Comparison of ENCODE assay signal across 8 cellular contexts in the genomic region with DNA sequence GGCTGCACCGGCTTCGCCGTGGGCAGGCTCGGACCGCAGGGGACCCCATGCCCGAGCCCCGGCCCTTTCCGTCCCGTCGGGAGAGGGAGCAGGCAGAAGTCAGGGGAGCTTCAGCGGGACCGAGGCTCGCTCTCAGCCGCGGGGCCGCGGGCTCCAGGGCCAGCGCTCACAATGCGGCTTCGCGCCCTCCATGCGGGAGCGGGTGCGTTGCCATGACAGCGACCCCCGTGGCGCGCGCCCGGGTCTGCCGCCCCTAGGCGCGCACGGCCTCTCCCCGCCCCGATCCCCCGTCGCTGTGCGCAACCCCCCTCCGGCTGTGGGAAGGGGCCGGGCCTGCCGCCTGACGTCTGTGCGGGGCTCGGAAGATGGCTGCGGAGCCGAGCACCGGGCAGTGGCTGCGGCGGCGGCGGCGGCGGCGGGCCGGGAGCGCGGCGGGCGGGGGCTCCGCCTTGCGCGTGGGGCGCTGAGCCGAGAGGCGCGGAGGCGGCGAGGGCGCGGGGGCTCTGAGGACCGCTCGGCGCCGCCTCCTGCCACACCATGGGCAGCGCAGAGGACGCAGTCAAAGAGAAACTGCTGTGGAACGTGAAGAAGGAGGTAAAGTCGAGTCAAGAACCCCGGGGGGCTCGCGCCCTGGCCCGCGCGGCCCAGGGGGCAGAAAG. TPM values are rescaled to one million over a fixed set of nuclear protein-coding genes. Genes with fewer than 3 reads are reported as not detected.
DNase-seq lines count a peak whose midpoint lies in the region; ATAC-seq and TF ChIP-seq lines count a peak whose summit lies in the region.

A gene with protein sequence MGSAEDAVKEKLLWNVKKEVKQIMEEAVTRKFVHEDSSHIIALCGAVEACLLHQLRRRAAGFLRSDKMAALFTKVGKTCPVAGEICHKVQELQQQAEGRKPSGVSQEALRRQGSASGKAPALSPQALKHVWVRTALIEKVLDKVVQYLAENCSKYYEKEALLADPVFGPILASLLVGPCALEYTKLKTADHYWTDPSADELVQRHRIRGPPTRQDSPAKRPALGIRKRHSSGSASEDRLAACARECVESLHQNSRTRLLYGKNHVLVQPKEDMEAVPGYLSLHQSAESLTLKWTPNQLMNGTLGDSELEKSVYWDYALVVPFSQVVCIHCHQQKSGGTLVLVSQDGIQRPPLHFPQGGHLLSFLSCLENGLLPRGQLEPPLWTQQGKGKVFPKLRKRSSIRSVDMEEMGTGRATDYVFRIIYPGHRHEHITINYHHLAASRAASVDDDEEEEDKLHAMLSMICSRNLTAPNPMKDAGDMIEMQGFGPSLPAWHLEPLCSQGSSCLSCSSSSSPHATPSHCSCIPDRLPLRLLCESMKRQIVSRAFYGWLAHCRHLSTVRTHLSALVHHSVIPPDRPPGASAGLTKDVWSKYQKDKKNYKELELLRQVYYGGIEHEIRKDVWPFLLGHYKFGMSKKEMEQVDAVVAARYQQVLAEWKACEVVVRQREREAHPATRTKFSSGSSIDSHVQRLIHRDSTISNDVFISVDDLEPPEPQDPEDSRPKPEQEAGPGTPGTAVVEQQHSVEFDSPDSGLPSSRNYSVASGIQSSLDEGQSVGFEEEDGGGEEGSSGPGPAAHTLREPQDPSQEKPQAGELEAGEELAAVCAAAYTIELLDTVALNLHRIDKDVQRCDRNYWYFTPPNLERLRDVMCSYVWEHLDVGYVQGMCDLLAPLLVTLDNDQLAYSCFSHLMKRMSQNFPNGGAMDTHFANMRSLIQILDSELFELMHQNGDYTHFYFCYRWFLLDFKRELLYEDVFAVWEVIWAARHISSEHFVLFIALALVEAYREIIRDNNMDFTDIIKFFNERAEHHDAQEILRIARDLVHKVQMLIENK (plus strand): TSS at position 350 of the 659 bp plus-strand sequence. CDS start 188 bp downstream, at position 538.

- H3K27me3 Mint-ChIP-seq in activated CD4-positive, alpha-beta T cell treated with anti-CD3 and anti-CD28 coated beads, Interleukin-2, amount 10 ng/mL, durations not matched to agents 7 days and 5 days: no peaks in the 10 kb centered on the region

- H3K36me3 ChIP-seq in BLaER1 treated with 17β-estradiol and CSF1 and Interleukin-3, amounts not matched to agents 10 nM and 100 nM: peaks cover 34 to 51% (median 47%) of the 10 kb centered on the region in 11 experiments
- no peaks in the 10 kb centered on the region for H3K36me3 ChIP-seq in colonic mucosa

- H3K9me3 Mint-ChIP-seq in activated CD4-positive, alpha-beta T cell treated with anti-CD3 and anti-CD28 coated beads, Interleukin-2, amount 10 ng/mL, durations not matched to agents 7 days and 5 days: no peaks in the 10 kb centered on the region

- CTCF ChIA-PET in activated CD4-positive, alpha-beta T cell treated with anti-CD3 and anti-CD28 coated beads, Interleukin-2, amount 10 ng/mL, durations not matched to agents 7 days and 5 days (lab: Charles Lee): interaction anchor here (0.5 to 4.8 kb wide), 7 partner anchors 12 to 283 kb away, joined by 3 to 22 read pairs (median 3); a partner anchor contains a TSS

- H3K4me2 ChIP-seq in BLaER1 treated with 17β-estradiol and CSF1 and Interleukin-3, amounts not matched to agents 10 nM and 100 nM: peak within 1 kb of the TSS; percentile 91 to 100 (median 98)

- peaks cover 24 to 42% (median 36%) of the 10 kb centered on the region in 10 experiments for H3K4me1 ChIP-seq in BLaER1 treated with 17β-estradiol and CSF1 and Interleukin-3, amounts not matched to agents 10 nM and 100 nM
- H3K4me1 ChIP-seq in colonic mucosa: peaks cover 5% of the 10 kb centered on the region

- no peak for TF ChIP-seq CTCF in colonic mucosa (IDR thresholded peaks at IDR 0.05)

- H3K36me3 Mint-ChIP-seq in activated CD4-positive, alpha-beta T cell treated with anti-CD3 and anti-CD28 coated beads, Interleukin-2, amount 10 ng/mL, durations not matched to agents 7 days and 5 days (ENCODE audit: low read depth): peaks cover 22% of the 10 kb centered on the region

- peak; percentile 80 for DNase-seq in NCI-H2171 (lab: John Stamatoyannopoulos, UW)
- peak; percentile 72 for DNase-seq in activated CD4-positive, alpha-beta T cell treated with anti-CD3 and anti-CD28 coated beads, Interleukin-2, amount 10 ng/mL, durations not matched to agents 7 days and 5 days
- DNase-seq in colonic mucosa: peak; percentile 60
- DNase-seq in left lobe of liver (ENCODE audit: low spot score): peak; percentile 61
- DNase-seq in stimulated activated CD4-positive, alpha-beta T cell treated with anti-CD3 and anti-CD28 coated beads, Interleukin-1b, Interleukin-23, amount 100 ng/mL, for 48 hours: peak; percentile 54

- peaks cover 22% of the 10 kb centered on the region for H3K4me1 Mint-ChIP-seq in activated CD4-positive, alpha-beta T cell treated with anti-CD3 and anti-CD28 coated beads, Interleukin-2, amount 10 ng/mL, durations not matched to agents 7 days and 5 days

- POLR2A ChIA-PET in activated CD4-positive, alpha-beta T cell treated with anti-CD3 and anti-CD28 coated beads, Interleukin-2, amount 10 ng/mL, durations not matched to agents 7 days and 5 days (lab: Charles Lee): interaction anchor here (1.3 kb wide), 1 partner anchor 33 kb away, joined by 4 read pairs; no protein-coding TSS in a partner anchor

- H3K27ac ChIP-seq in BLaER1 treated with 17β-estradiol and CSF1 and Interleukin-3, amounts not matched to agents 10 nM and 100 nM: peak within 1 kb of the TSS; percentile 77 to 92 (median 86)
- peak within 1 kb of the TSS; percentile 83 for H3K27ac ChIP-seq in colonic mucosa

- H3K4me3 ChIP-seq in BLaER1 treated with 17β-estradiol and CSF1 and Interleukin-3, amounts not matched to agents 10 nM and 100 nM: peak within 1 kb of the TSS; percentile 84 to 99 (median 93)
- H3K4me3 ChIP-seq in colonic mucosa: peak within 1 kb of the TSS; percentile 64

- H3K9me3 ChIP-seq in BLaER1 treated with 17β-estradiol and CSF1 and Interleukin-3, amounts not matched to agents 10 nM and 100 nM (replicated peaks in 1 of 11): no peaks in the 10 kb centered on the region
- H3K9me3 ChIP-seq in colonic mucosa: no peaks in the 10 kb centered on the region

- H4K20me1 ChIP-seq in BLaER1 treated with 17β-estradiol and CSF1 and Interleukin-3, amounts not matched to agents 10 nM and 100 nM: peaks cover 0 to 60% (median 37%) of the 10 kb centered on the region in 11 experiments; a peak in 17 of 22 replicates

- H3K4me3 Mint-ChIP-seq in activated CD4-positive, alpha-beta T cell treated with anti-CD3 and anti-CD28 coated beads, Interleukin-2, amount 10 ng/mL, durations not matched to agents 7 days and 5 days: peak within 1 kb of the TSS; percentile 93

- peak within 1 kb of the TSS; percentile 90 for H3K27ac Mint-ChIP-seq in activated CD4-positive, alpha-beta T cell treated with anti-CD3 and anti-CD28 coated beads, Interleukin-2, amount 10 ng/mL, durations not matched to agents 7 days and 5 days

- peak within 1 kb of the TSS; percentile 81 to 95 (median 91) for H3K9ac ChIP-seq in BLaER1 treated with 17β-estradiol and CSF1 and Interleukin-3, amounts not matched to agents 10 nM and 100 nM
- H3K9ac ChIP-seq in colonic mucosa (ENCODE audit: low read depth in 2 of 2, low read length in 2 of 2): peak within 1 kb of the TSS; percentile 90 to 95

- ATAC-seq in GM21360 (IDR thresholded peaks at IDR 0.05; ENCODE audit: unreplicated experiment) (peak; percentile 20), left lobe of liver (peak; percentile 49), GM18907 (IDR thresholded peaks at IDR 0.05; ENCODE audit: unreplicated experiment) (no peak)

- H3K27me3 ChIP-seq in BLaER1 treated with 17β-estradiol and CSF1 and Interleukin-3, amounts not matched to agents 10 nM and 100 nM: no peaks in the 10 kb centered on the region
- no peaks in the 10 kb centered on the region for H3K27me3 ChIP-seq in colonic mucosa

- intact Hi-C loops in colonic mucosa (cut with DNase I): loop anchor here (5.0 kb wide), 1 partner anchor 35 kb away; a partner anchor contains a TSS

RNA-seq across cellular contexts. Expression of the gene that starts here (rescaled TPM):
- 10 to 100 TPM; 58.3 to 61.6 TPM for total RNA-seq in activated CD4-positive, alpha-beta T cell treated with anti-CD3 and anti-CD28 coated beads, Interleukin-2, amount 10 ng/mL, durations not matched to agents 7 days and 5 days
- total RNA-seq in colonic mucosa (10 to 100 TPM; 26.7 to 27.6 TPM), left lobe of liver (18.7 TPM)
